ENCODE assay signal across 27 cellular contexts in the genomic region with DNA sequence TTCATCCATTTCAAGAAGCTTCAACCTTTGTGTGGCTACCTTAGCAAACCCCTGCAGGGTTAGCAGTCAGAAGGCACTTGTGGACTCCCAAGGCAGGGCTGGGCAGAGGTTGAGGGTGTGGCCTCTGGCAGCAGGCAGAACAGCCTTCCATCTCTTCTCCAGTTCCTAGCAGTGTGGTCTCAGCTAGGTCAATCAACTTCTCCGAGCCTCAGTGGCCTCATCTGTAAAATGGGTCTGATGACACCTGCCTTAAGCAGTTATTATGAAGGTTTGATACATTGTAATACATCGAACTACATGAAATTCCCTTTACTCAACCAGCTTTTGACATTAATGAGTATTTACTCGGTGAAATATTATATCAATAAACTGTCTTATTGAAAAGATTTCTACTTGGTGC. TPM values are rescaled to one million over a fixed set of nuclear protein-coding genes. Genes with fewer than 3 reads are reported as not detected.
"Had no signal": no experiment of that assay in that cellular context is flagged by ENCODE, and none has a peak within 500 bp of the region (broad histone marks: within the 10 kb centered on the region; RNA-seq: fewer than 3 reads in every experiment).

No MANE protein-coding gene starts in this region.

- H3K36me3 ChIP-seq: esophagus squamous epithelium, heart right ventricle, left lung, prostate gland, right atrium auricular region, sigmoid colon, spleen, tibial artery had no signal

- H3K36me3 Mint-ChIP-seq: mesothelial cell of epicardium; naive B cell; natural killer cell treated with Interleukin-12 subunit alpha and Interleukin-12 subunit beta and Interleukin-15 and Interleukin-18, amount 100 ng/mL, for 72 hours; stimulated activated memory B cell treated with anti-CD40 and anti-IgM and Interleukin-4, amounts not matched to agents 10 μg/mL and 1 μg/mL and 100 μg/mL, for 72 hours; type B pancreatic cell had no signal

- H3K4me3 ChIP-seq: esophagus squamous epithelium, heart right ventricle, left lung, mucosa of descending colon, prostate gland, right atrium auricular region, sigmoid colon, spleen, testis, tibial artery had no signal

- ATAC-seq: effector memory CD8-positive, alpha-beta T cell; heart right ventricle; left cardiac atrium; left lung; mucosa of descending colon; natural killer cell treated with Interleukin-12 subunit alpha and Interleukin-12 subunit beta and Interleukin-15 and Interleukin-18, amount 100 ng/mL, for 72 hours; stimulated activated memory B cell treated with anti-CD40 and anti-IgM and Interleukin-4, amounts not matched to agents 10 μg/mL and 1 μg/mL and 100 μg/mL, for 72 hours; stimulated activated naive CD8-positive, alpha-beta T cell treated with anti-CD3 and anti-CD28 coated beads, Interleukin-15, Interleukin-2, amounts not matched to agents 100 U/mL and 50 U/mL, for 24 hours had no signal

- H3K27me3 ChIP-seq: right atrium auricular region, testis had no signal

- H3K27ac Mint-ChIP-seq: effector memory CD8-positive, alpha-beta T cell; mesothelial cell of epicardium; natural killer cell treated with Interleukin-12 subunit alpha and Interleukin-12 subunit beta and Interleukin-15 and Interleukin-18, amount 100 ng/mL, for 72 hours; stimulated activated memory B cell treated with anti-CD40 and anti-IgM and Interleukin-4, amounts not matched to agents 10 μg/mL and 1 μg/mL and 100 μg/mL, for 72 hours; type B pancreatic cell had no signal

- H3K27ac ChIP-seq: esophagus squamous epithelium, heart right ventricle, left lung, prostate gland, right atrium auricular region, sigmoid colon, spleen, testis, tibial artery had no signal

- DNase-seq: cortex of kidney; effector memory CD8-positive, alpha-beta T cell; erythroblast; esophagus squamous epithelium; foreskin melanocyte; glutamatergic neuron; heart right ventricle; hippocampal formation; left cardiac atrium; left lung; mesenchymal stem cell; mucosa of descending colon; naive B cell; nucleus accumbens; sigmoid colon; spleen; stimulated activated CD4-positive, alpha-beta T cell treated with anti-CD3 and anti-CD28 coated beads, Interleukin-4, amount 100 ng/mL, for 4 hours; stimulated activated naive CD8-positive, alpha-beta T cell treated with anti-CD3 and anti-CD28 coated beads, Interleukin-15, Interleukin-2, amounts not matched to agents 100 U/mL and 50 U/mL, for 24 hours; substantia nigra; testis; tibial artery had no signal

- H3K9me3 ChIP-seq: esophagus squamous epithelium, heart right ventricle, left lung, mucosa of descending colon, prostate gland, right atrium auricular region, sigmoid colon, spleen, testis, tibial artery had no signal

- H3K4me1 Mint-ChIP-seq: stimulated activated memory B cell treated with anti-CD40 and anti-IgM and Interleukin-4, amounts not matched to agents 10 μg/mL and 1 μg/mL and 100 μg/mL, for 72 hours had no signal

- H3K9me3 Mint-ChIP-seq: effector memory CD8-positive, alpha-beta T cell; mesothelial cell of epicardium; natural killer cell treated with Interleukin-12 subunit alpha and Interleukin-12 subunit beta and Interleukin-15 and Interleukin-18, amount 100 ng/mL, for 72 hours; type B pancreatic cell had no signal

- H3K4me3 Mint-ChIP-seq: effector memory CD8-positive, alpha-beta T cell; mesothelial cell of epicardium; naive B cell; natural killer cell treated with Interleukin-12 subunit alpha and Interleukin-12 subunit beta and Interleukin-15 and Interleukin-18, amount 100 ng/mL, for 72 hours; stimulated activated memory B cell treated with anti-CD40 and anti-IgM and Interleukin-4, amounts not matched to agents 10 μg/mL and 1 μg/mL and 100 μg/mL, for 72 hours; type B pancreatic cell had no signal

RNA-seq across cellular contexts. Expression of a gene that starts 6.8 kb away (rescaled TPM):
- polyA plus RNA-seq: sigmoid colon had no signal

RNA-seq across cellular contexts. Expression of a gene that starts 12.6 kb away (rescaled TPM):
- polyA plus RNA-seq: sigmoid colon, spleen had no signal

RNA-seq across cellular contexts. Expression of a gene that starts 26.1 kb away (rescaled TPM):
- polyA plus RNA-seq: heart right ventricle, sigmoid colon had no signal
